Comparison of ENCODE assay signal across 19 cellular contexts in the genomic region with DNA sequence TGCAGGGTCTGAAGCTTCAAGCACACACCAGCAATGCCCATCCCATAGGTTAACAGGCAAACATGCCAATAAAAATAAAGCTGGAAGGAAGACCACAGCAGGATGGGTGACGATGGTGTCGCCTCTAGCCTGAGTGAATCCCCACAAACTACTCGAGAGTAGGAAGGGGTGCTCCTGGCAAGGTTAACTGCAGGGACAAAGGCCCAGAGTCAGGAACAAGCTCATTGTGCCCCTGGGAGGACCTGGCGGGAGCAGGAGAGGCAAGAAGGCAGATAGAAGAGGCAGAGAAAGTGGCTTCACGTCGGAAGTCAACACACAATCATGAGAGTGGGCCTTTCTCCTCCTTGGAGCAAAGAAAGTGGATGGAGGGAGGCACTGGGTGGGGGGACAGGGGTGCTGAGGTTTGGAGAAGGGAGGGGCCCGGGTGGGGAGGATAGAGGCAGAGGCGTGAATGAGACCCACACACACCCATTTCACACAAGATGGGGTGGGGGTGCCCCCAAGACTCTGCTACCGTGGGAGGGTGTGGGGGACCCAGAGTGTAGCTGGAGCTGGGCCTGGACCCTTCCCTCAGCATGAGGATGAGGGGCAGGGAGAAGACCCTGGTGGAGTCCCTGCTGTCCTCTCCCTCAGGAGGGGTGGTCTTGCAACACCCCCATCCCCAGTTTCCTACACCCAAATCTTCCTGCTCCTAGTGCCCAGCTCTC. TPM values are rescaled to one million over a fixed set of nuclear protein-coding genes. Genes with fewer than 3 reads are reported as not detected.
"Had no signal": no experiment of that assay in that cellular context is flagged by ENCODE, and none has a peak within 500 bp of the region (broad histone marks: within the 10 kb centered on the region; RNA-seq: fewer than 3 reads in every experiment).

No MANE protein-coding gene starts in this region.

- H3K4me1 ChIP-seq: prostate gland, right lobe of liver, testis had no signal

- H3K27ac ChIP-seq: prostate gland, right lobe of liver, testis had no signal

- H3K4me3 Mint-ChIP-seq: activated T-helper 1 cell treated with anti-CD3 and anti-CD28 coated beads, Interleukin-12 subunit alpha, Interleukin-12 subunit beta, Interleukin-2, Interleukin-4 antibody, amounts not matched to agents 30 ng/mL and 10 ng/mL and 1 ng/mL, durations not matched to agents 14 hours and 24 hours and 36 hours; natural killer cell; stimulated activated naive CD8-positive, alpha-beta T cell treated with anti-CD3 and anti-CD28 coated beads, Interleukin-15, amount 100 ng/mL, for 72 hours had no signal

- H3K9me3 ChIP-seq: prostate gland, right lobe of liver, SK-N-SH, testis had no signal

- H3K4me3 ChIP-seq: prostate gland, right lobe of liver, smooth muscle cell, testis had no signal

- H3K36me3 ChIP-seq: prostate gland, right lobe of liver had no signal

- H3K27me3 ChIP-seq: testis had no signal

- H3K27ac Mint-ChIP-seq: activated T-helper 1 cell treated with anti-CD3 and anti-CD28 coated beads, Interleukin-12 subunit alpha, Interleukin-12 subunit beta, Interleukin-2, Interleukin-4 antibody, amounts not matched to agents 30 ng/mL and 10 ng/mL and 1 ng/mL, durations not matched to agents 14 hours and 24 hours and 36 hours; natural killer cell had no signal

- H3K36me3 Mint-ChIP-seq: natural killer cell had no signal

- H3K9me3 Mint-ChIP-seq: activated T-helper 1 cell treated with anti-CD3 and anti-CD28 coated beads, Interleukin-12 subunit alpha, Interleukin-12 subunit beta, Interleukin-2, Interleukin-4 antibody, amounts not matched to agents 30 ng/mL and 10 ng/mL and 1 ng/mL, durations not matched to agents 14 hours and 24 hours and 36 hours; natural killer cell; stimulated activated naive CD8-positive, alpha-beta T cell treated with anti-CD3 and anti-CD28 coated beads, Interleukin-15, amount 100 ng/mL, for 72 hours had no signal

- H3K4me1 Mint-ChIP-seq: stimulated activated naive CD8-positive, alpha-beta T cell treated with anti-CD3 and anti-CD28 coated beads, Interleukin-15, amount 100 ng/mL, for 72 hours had no signal

- ATAC-seq: natural killer cell; stimulated activated naive CD8-positive, alpha-beta T cell treated with anti-CD3 and anti-CD28 coated beads, Interleukin-15, amount 100 ng/mL, for 72 hours had no signal

- DNase-seq: activated CD4-positive, alpha-beta T cell treated with anti-CD3 and anti-CD28 coated beads for 1 hour; activated CD4-positive, alpha-beta T cell treated with anti-CD3 and anti-CD28 coated beads, Interleukin-2, amount 50 U/mL, for 4 hours; erythroblast; hippocampal formation; mesendoderm; natural killer cell; nucleus accumbens; SK-N-SH; stimulated activated CD4-positive, alpha-beta T cell treated with anti-CD3 and anti-CD28 coated beads, Interleukin-4, amount 100 ng/mL, for 4 hours; stimulated activated naive CD8-positive, alpha-beta T cell treated with anti-CD3 and anti-CD28 coated beads, Interleukin-15, amount 100 ng/mL, for 72 hours; T-helper 1 cell; T1000; testis had no signal

RNA-seq across cellular contexts. Expression of a gene that starts 43.1 kb away (rescaled TPM):
- total RNA-seq: activated T-helper 1 cell treated with anti-CD3 and anti-CD28 coated beads, Interleukin-12 subunit alpha, Interleukin-12 subunit beta, Interleukin-2, Interleukin-4 antibody, amounts not matched to agents 30 ng/mL and 10 ng/mL and 1 ng/mL, durations not matched to agents 14 hours and 24 hours and 36 hours; chondrocyte; dermis microvascular lymphatic vessel endothelial cell; natural killer cell had no signal
